16 cellular contexts compared by ENCODE assay signal in the genomic region with DNA sequence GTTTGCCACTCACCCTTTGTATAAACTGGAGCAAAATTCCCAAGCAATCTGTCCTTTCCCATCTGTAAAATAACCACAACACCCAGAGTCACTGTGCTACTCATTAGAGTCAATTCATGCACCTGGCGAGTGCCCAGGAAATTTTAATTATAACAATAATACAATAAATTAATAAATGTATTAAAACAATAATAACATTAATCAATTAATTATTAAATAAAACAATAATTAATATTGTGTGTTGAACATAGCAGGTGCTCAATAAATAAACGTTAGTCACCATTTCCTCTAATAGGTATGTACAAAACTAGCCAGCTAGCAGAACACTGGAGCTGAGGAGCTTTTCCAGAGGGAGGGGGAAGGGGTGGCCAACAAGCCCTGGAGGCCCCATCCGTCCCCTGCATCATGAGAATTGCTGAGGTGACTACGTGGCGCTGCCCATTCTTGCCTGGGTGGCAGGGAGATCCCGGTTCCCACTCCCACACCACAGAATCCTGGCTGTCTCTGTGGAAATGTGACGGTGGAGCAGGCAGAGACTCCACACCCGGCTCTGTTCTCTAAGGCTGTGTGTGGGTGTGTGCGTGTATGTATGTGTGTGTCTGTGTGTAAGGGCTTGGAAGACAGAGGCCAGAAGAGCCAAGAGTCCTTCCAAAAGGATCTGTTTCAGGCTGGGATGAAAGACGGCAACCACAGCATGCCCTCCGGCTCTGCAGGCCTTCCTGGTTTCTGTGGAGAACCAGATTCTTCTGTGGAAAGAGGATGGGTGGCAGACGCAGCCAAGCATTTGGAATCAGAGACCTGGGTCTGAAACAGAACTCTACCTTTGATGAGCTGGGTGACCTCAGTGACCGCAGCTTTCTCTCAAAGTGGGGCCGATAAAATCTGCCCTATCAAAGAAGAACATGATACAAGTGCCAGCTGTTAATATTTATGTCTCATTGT. TPM values are rescaled to one million over a fixed set of nuclear protein-coding genes. Genes with fewer than 3 reads are reported as not detected.
DNase-seq lines count a peak whose midpoint lies in the region; ATAC-seq and TF ChIP-seq lines count a peak whose summit lies in the region.
"Had no signal": no experiment of that assay in that cellular context is flagged by ENCODE, and none has a peak within 500 bp of the region (broad histone marks: within the 10 kb centered on the region; RNA-seq: fewer than 3 reads in every experiment).

No MANE protein-coding gene starts in this region.

- H3K27me3 ChIP-seq in DOHH2 (ENCODE audit: control insufficient read depth, low read length), result no peaks in the 10 kb centered on the region
- H3K27me3 ChIP-seq in NT2/D1 (ENCODE audit: insufficient read depth, insufficient read length), result no peaks in the 10 kb centered on the region

- peak overlapping the region; percentile 1; the same call in 1 of the 2 replicates for H3K4me2 ChIP-seq in DOHH2 (ENCODE audit: low read length)

- peak overlapping the region; percentile 39 for H3K9ac ChIP-seq in NT2/D1 (ENCODE audit: insufficient read length, low read depth)

- H3K9me3 ChIP-seq in DOHH2 (ENCODE audit: control insufficient read depth, insufficient read depth, low read length) (no peaks in the 10 kb centered on the region), NT2/D1 (ENCODE audit: insufficient read depth, low read length) (0 out of 2 replicates have a peak, but pooled peaks cover 4% of the 10 kb centered on the region)
- H3K9me3 ChIP-seq: thoracic aorta had no signal

- H3K4me1 Mint-ChIP-seq in mesothelial cell of epicardium, result peaks cover 36% of the 10 kb centered on the region

- no peak for ATAC-seq in HG03378 (IDR thresholded peaks at IDR 0.05; ENCODE audit: unreplicated experiment)
- ATAC-seq: activated naive CD4-positive, alpha-beta T cell treated with anti-CD3 and anti-CD28 coated beads, Interleukin-2, amount 50 U/mL, for 72 hours; PC-3 had no signal

- H3K4me3 ChIP-seq in DOHH2 (ENCODE audit: low read length) (no peak overlapping the region), NT2/D1 (ENCODE audit: insufficient read length, low read depth) (no peak overlapping the region)
- H3K4me3 ChIP-seq: thoracic aorta had no signal

- peak overlapping the region; percentile 93 for H3K27ac Mint-ChIP-seq in mesothelial cell of epicardium
- H3K27ac Mint-ChIP-seq: activated naive CD4-positive, alpha-beta T cell treated with anti-CD3 and anti-CD28 coated beads, Interleukin-2, amount 50 U/mL, for 72 hours had no signal

- TF ChIP-seq CTCF in DOHH2 (IDR thresholded peaks at IDR 0.05; ENCODE audit: low read depth, low read length, poor library complexity, severe bottlenecking) (no peak), mesothelial cell of epicardium (IDR thresholded peaks at IDR 0.05; ENCODE audit: unreplicated experiment) (no peak), RWPE1 (conservative IDR thresholded peaks at IDR 0.05; ENCODE audit: low read depth) (no peak)

- H3K27ac ChIP-seq in DOHH2 (ENCODE audit: low read depth, low read length), result no peak overlapping the region
- H3K27ac ChIP-seq in epithelial cell of prostate, result peak overlapping the region; percentile 39
- no peak overlapping the region for H3K27ac ChIP-seq in RWPE1
- H3K27ac ChIP-seq: thoracic aorta had no signal

- CTCF ChIA-PET in RWPE1 (lab: Yijun Ruan, JAX), result no interaction called here

- POLR2A ChIA-PET in RWPE1 (lab: Yijun Ruan, JAX; ENCODE audit: low non-redundant PET), result interaction anchor here (0.6 kb wide), 1 partner anchor 11 kb away, joined by 3 read pairs; no protein-coding TSS in a partner anchor

- H3K4me1 ChIP-seq in DOHH2 (ENCODE audit: control insufficient read depth, low read length) (peaks cover 26% of the 10 kb centered on the region), NT2/D1 (ENCODE audit: insufficient read depth, insufficient read length) (peaks cover 3% of the 10 kb centered on the region)

- H3K4me3 Mint-ChIP-seq in mesothelial cell of epicardium, result no peak overlapping the region
- H3K4me3 Mint-ChIP-seq: central memory CD8-positive, alpha-beta T cell had no signal

- H3F3A ChIP-seq in DOHH2 (ENCODE audit: control insufficient read depth, insufficient read depth), result no peaks in the 10 kb centered on the region

- no peaks in the 10 kb centered on the region for H3K27me3 Mint-ChIP-seq in mesothelial cell of epicardium (ENCODE audit: low read depth)

- no peaks in the 10 kb centered on the region for H4K20me1 ChIP-seq in DOHH2 (ENCODE audit: control insufficient read depth, insufficient read depth, low read depth, low read length)

- H3K36me3 Mint-ChIP-seq in mesothelial cell of epicardium, result peaks cover 4% of the 10 kb centered on the region

- no peaks in the 10 kb centered on the region for H3K36me3 ChIP-seq in DOHH2 (ENCODE audit: control insufficient read depth, low read length)
- H3K36me3 ChIP-seq in NT2/D1 (ENCODE audit: insufficient read depth, insufficient read length, low read length), result no peaks in the 10 kb centered on the region
- H3K36me3 ChIP-seq: thoracic aorta had no signal

- DNase-seq in NT2/D1 (ENCODE audit: low read depth, low spot score) (no peak), epithelial cell of prostate (ENCODE audit: low read depth, low spot score) (no peak), mesothelial cell of epicardium (ENCODE audit: low spot score in 2 of 2, unreplicated experiment in 2 of 2) (no peak), NCI-H1105 treated with DMSO at 0.1 percent for 48 hours (lab: John Stamatoyannopoulos, UW) (no peak), NCI-H1417 (lab: John Stamatoyannopoulos, UW) (no peak), RWPE1 (ENCODE audit: low spot score) (no peak)
- DNase-seq: activated CD4-positive, CD25-positive, alpha-beta regulatory T cell treated with anti-CD3 and anti-CD28 coated beads, Interleukin-2, amount 50 U/mL, for 72 hours; DMS153; mesenchymal stem cell; NCI-H446 treated with DMSO at 0.1 percent for 48 hours; PC-3 had no signal

- H3K9me2 ChIP-seq in DOHH2 (replicated peaks; ENCODE audit: control insufficient read depth, low read length), result no peaks in the 10 kb centered on the region

- H3K9me3 Mint-ChIP-seq in mesothelial cell of epicardium, result peaks cover 14% of the 10 kb centered on the region
- H3K9me3 Mint-ChIP-seq: central memory CD8-positive, alpha-beta T cell had no signal

- no peaks in the 10 kb centered on the region for H3K79me2 ChIP-seq in DOHH2 (ENCODE audit: control insufficient read depth, low read length)

RNA-seq across cellular contexts. Expression of a gene that starts 18.8 kb away (rescaled TPM):
- total RNA-seq in mesothelial cell of epicardium, result 195 to 208 TPM (median 204 TPM) in 3 replicates
